ENCODE assay signal across 11 cellular contexts in the genomic region with DNA sequence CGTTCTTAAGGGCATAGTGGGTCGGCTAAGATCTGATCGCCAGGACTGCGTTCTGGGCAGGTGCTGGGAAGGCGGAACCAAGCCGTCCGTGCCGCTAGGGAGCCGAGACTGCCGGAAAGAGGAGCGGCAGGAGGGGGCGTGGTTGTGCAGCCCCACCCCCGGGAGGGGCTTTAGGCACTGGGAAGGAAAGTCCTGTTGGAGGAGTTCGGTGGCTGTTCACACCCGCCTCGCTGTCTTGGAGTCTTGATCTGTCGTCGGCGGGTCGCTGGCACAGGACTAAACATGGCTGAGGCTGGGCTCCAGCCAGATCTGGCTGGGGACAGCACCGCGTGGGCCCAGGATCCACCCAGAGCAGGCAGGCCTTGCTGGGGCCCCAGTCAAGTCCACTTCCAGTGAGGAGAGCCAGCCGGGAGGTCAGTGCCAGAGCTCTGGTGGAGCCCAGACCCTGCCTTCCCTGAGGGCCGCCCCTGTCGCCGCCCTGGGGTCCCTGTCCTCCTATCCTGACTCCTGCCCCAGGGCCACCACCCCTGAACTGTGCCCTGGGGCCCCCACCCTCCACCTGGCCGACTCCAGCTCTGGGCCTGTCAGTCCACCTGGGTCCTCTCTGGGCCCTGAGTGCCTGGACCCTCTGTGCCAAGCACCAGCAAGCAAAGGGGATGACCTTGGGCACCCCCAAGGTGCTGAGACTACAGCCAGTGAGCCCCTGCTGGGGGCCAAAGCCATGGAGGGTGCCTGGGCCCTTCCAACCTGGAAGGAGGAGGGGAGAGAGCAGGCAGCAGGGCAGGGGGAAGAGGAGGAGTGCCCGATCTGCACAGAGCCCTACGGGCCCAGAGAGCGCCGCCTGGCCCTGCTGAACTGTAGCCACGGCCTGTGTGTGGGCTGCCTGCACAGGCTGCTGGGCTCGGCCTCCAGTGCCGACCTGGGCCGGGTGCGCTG. TPM values are rescaled to one million over a fixed set of nuclear protein-coding genes. Genes with fewer than 3 reads are reported as not detected.
A peak's percentile ranks its signal among the peaks of the same experiment; 100 is the strongest.
DNase-seq lines count a peak whose midpoint lies in the region; ATAC-seq and TF ChIP-seq lines count a peak whose summit lies in the region.
"Had no signal": no experiment of that assay in that cellular context is flagged by ENCODE, and none has a peak within 500 bp of the region (broad histone marks: within the 10 kb centered on the region; RNA-seq: fewer than 3 reads in every experiment).

No MANE protein-coding gene starts in this region.

- CTCF ChIA-PET in CD4-positive, alpha-beta memory T cell (lab: Charles Lee; ENCODE audit: partially characterized antibody) = no interaction called here

- ATAC-seq in left lung = peak; percentile 85
- peak; percentile 72 for ATAC-seq in upper lobe of right lung
- no peak for ATAC-seq in HG03139 (IDR thresholded peaks at IDR 0.05; ENCODE audit: unreplicated experiment)
- ATAC-seq in activated CD4-positive, CD25-positive, alpha-beta regulatory T cell treated with anti-CD3 and anti-CD28 coated beads, Interleukin-2, amount 50 U/mL, for 24 hours = no peak

- peak in 1 of 2 donors; percentile 81 for TF ChIP-seq POLR2A in adrenal gland (IDR thresholded peaks at IDR 0.05)

- H3K4me3 ChIP-seq in adrenal gland = peak overlapping the region in 2 of 4 donors; percentile 33 to 59
- peak overlapping the region in 1 of 2 donors; percentile 24 for H3K4me3 ChIP-seq in left lung
- peak overlapping the region; percentile 36 for H3K4me3 ChIP-seq in upper lobe of right lung
- no peak overlapping the region for H3K4me3 ChIP-seq in CD4-positive, alpha-beta memory T cell (ENCODE audit: low read length in 2 of 2)
- H3K4me3 ChIP-seq: A549 had no signal

- no peaks in the 10 kb centered on the region for H3K27me3 Mint-ChIP-seq in CD4-positive, alpha-beta memory T cell
- H3K27me3 Mint-ChIP-seq: activated naive CD8-positive, alpha-beta T cell treated with anti-CD3 and anti-CD28 coated beads, Interleukin-2, amount 10 ng/mL, durations not matched to agents 7 days and 5 days had no signal

- DNase-seq in NCI-H187 (lab: John Stamatoyannopoulos, UW) = peak; percentile 3 to 30
- DNase-seq in NCI-H187 treated with DMSO at 0.1 percent for 48 hours (lab: John Stamatoyannopoulos, UW) = no peak
- DNase-seq in adrenal gland = peak; percentile 83 to 95 (median 92)
- peak; percentile 74 to 91 for DNase-seq in left lung
- DNase-seq in upper lobe of right lung = peak; percentile 89
- no peak for DNase-seq in CD4-positive, alpha-beta memory T cell
- DNase-seq: activated naive CD8-positive, alpha-beta T cell treated with anti-CD3 and anti-CD28 coated beads, Interleukin-2, amount 10 ng/mL, durations not matched to agents 7 days and 5 days had no signal

- H3K27ac ChIP-seq in adrenal gland (peak overlapping the region; percentile 58 to 82 (median 69)), left lung (peak overlapping the region in 1 of 2 donors; percentile 44), upper lobe of right lung (peak overlapping the region; percentile 63)
- no peak overlapping the region for H3K27ac ChIP-seq in CD4-positive, alpha-beta memory T cell (ENCODE audit: low read depth, low read length)

- intact Hi-C loops in adrenal gland (cut with DNase I) (no loop called here), left lung (cut with DNase I) (no loop called here), upper lobe of right lung (cut with DNase I) (no loop called here)
- intact Hi-C loops in CD4-positive, alpha-beta memory T cell (cut with micrococcal nuclease) = no loop called here

- no peaks in the 10 kb centered on the region for H3K9me3 Mint-ChIP-seq in CD4-positive, alpha-beta memory T cell
- H3K9me3 Mint-ChIP-seq: activated naive CD8-positive, alpha-beta T cell treated with anti-CD3 and anti-CD28 coated beads, Interleukin-2, amount 10 ng/mL, durations not matched to agents 7 days and 5 days had no signal

- POLR2A ChIA-PET in CD4-positive, alpha-beta memory T cell (lab: Charles Lee; ENCODE audit: partially characterized antibody) = interaction anchor here (0.9 to 6.8 kb wide), 4 partner anchors 17 to 105 kb away, joined by 3 to 61 read pairs (median 5); a partner anchor contains a TSS

- H3K27me3 ChIP-seq in adrenal gland (no peaks in the 10 kb centered on the region), left lung (peaks cover 0 to 16% of the 10 kb centered on the region in 2 donors), upper lobe of right lung (no peaks in the 10 kb centered on the region)
- no peaks in the 10 kb centered on the region for H3K27me3 ChIP-seq in CD4-positive, alpha-beta memory T cell (ENCODE audit: insufficient read depth, low read length)

- no peaks in the 10 kb centered on the region for H3K36me3 Mint-ChIP-seq in CD4-positive, alpha-beta memory T cell
- H3K36me3 Mint-ChIP-seq: activated naive CD8-positive, alpha-beta T cell treated with anti-CD3 and anti-CD28 coated beads, Interleukin-2, amount 10 ng/mL, durations not matched to agents 7 days and 5 days had no signal

- H3K4me3 Mint-ChIP-seq in CD4-positive, alpha-beta memory T cell = peak overlapping the region in 1 of 8 donors; percentile 10
- H3K4me3 Mint-ChIP-seq: activated naive CD8-positive, alpha-beta T cell treated with anti-CD3 and anti-CD28 coated beads, Interleukin-2, amount 10 ng/mL, durations not matched to agents 7 days and 5 days had no signal

- no peaks in the 10 kb centered on the region for H3K4me1 Mint-ChIP-seq in CD4-positive, alpha-beta memory T cell
- H3K4me1 Mint-ChIP-seq: activated naive CD8-positive, alpha-beta T cell treated with anti-CD3 and anti-CD28 coated beads, Interleukin-2, amount 10 ng/mL, durations not matched to agents 7 days and 5 days had no signal

- TF ChIP-seq CTCF in adrenal gland (IDR thresholded peaks at IDR 0.05) = peak in 2 of 6 experiments; percentile 4 to 17
- no peak for TF ChIP-seq CTCF in left lung (IDR thresholded peaks at IDR 0.05)
- no peak for TF ChIP-seq CTCF in upper lobe of right lung (IDR thresholded peaks at IDR 0.05)

- H3K4me1 ChIP-seq in adrenal gland (replicated peaks in 1 of 2) = peaks cover 23 to 24% of the 10 kb centered on the region in 2 donors
- H3K4me1 ChIP-seq in left lung = peaks cover 10 to 34% of the 10 kb centered on the region in 2 donors
- peaks cover 3% of the 10 kb centered on the region for H3K4me1 ChIP-seq in upper lobe of right lung
- peaks cover 2% of the 10 kb centered on the region for H3K4me1 ChIP-seq in CD4-positive, alpha-beta memory T cell (ENCODE audit: insufficient read depth, low read length)

- WGBS in adrenal gland, 4 donors = 27 to 59% (median 50%) methylated on average over 11 to 36 of the region's 36 CpGs

- H3K9me3 ChIP-seq in adrenal gland (replicated peaks in 1 of 3) = no peaks in the 10 kb centered on the region
- H3K9me3 ChIP-seq in left lung = no peaks in the 10 kb centered on the region
- H3K9me3 ChIP-seq in upper lobe of right lung = no peaks in the 10 kb centered on the region
- H3K9me3 ChIP-seq in CD4-positive, alpha-beta memory T cell (ENCODE audit: control insufficient read depth in 1 of 2, low read length in 2 of 2) = no peaks in the 10 kb centered on the region
- H3K9me3 ChIP-seq: A549 had no signal

- no peaks in the 10 kb centered on the region for H3K36me3 ChIP-seq in adrenal gland (replicated peaks in 1 of 2)
- peaks cover 0 to 35% of the 10 kb centered on the region in 2 donors for H3K36me3 ChIP-seq in left lung
- no peaks in the 10 kb centered on the region for H3K36me3 ChIP-seq in upper lobe of right lung
- H3K36me3 ChIP-seq in CD4-positive, alpha-beta memory T cell (ENCODE audit: insufficient read depth, low read length) = no peaks in the 10 kb centered on the region

- no peak overlapping the region for H3K27ac Mint-ChIP-seq in CD4-positive, alpha-beta memory T cell
- H3K27ac Mint-ChIP-seq: activated naive CD8-positive, alpha-beta T cell treated with anti-CD3 and anti-CD28 coated beads, Interleukin-2, amount 10 ng/mL, durations not matched to agents 7 days and 5 days had no signal

RNA-seq across cellular contexts. Expression of a gene that starts 4.5 kb away (rescaled TPM):
- 10 to 100 TPM in 4 of 8 donors, 1 to 10 TPM in 4; 1.6 to 33.8 (median 12.1) TPM for total RNA-seq in adrenal gland
- polyA plus RNA-seq in adrenal gland = 10 to 100 TPM in 2 of 3 donors, 1 to 10 TPM in 1; 1.2 to 90.5 (median 36.5) TPM
- 1 to 10 TPM; 4.9 to 7.5 TPM for total RNA-seq in left lung
- 6.7 TPM for total RNA-seq in upper lobe of right lung
- total RNA-seq in CD4-positive, alpha-beta memory T cell = 1 to 10 TPM in 1 of 2 experiments, under 1 TPM in 1; 0.64 to 1.3 TPM
- not detected for polyA plus RNA-seq in CD4-positive, alpha-beta memory T cell

RNA-seq across cellular contexts. Expression of a gene that starts 7.4 kb away (rescaled TPM):
- total RNA-seq in adrenal gland (1 to 10 TPM in 5 of 8 donors, under 1 TPM in 3; 0.56 to 4.6 (median 1.5) TPM), left lung (under 1 TPM; 0.44 to 0.50 TPM), upper lobe of right lung (0.41 TPM)
- polyA plus RNA-seq in adrenal gland = 1 to 10 TPM in 2 of 3 donors, not detected in 1; 2.5 to 3.4 TPM
- total RNA-seq in CD4-positive, alpha-beta memory T cell = under 1 TPM in 1 of 2 experiments, not detected in 1; 0.25 TPM
- not detected for polyA plus RNA-seq in CD4-positive, alpha-beta memory T cell

RNA-seq across cellular contexts. Expression of a gene that starts 9.8 kb away (rescaled TPM):
- total RNA-seq in adrenal gland (not detected), left lung (under 1 TPM; 0.15 to 0.18 TPM), upper lobe of right lung (0.35 TPM)
- polyA plus RNA-seq in adrenal gland = not detected
- not detected for total RNA-seq in CD4-positive, alpha-beta memory T cell
- polyA plus RNA-seq in CD4-positive, alpha-beta memory T cell = not detected
- total RNA-seq: activated naive CD8-positive, alpha-beta T cell treated with anti-CD3 and anti-CD28 coated beads, Interleukin-2, amount 10 ng/mL, durations not matched to agents 7 days and 5 days; liver had no signal
- polyA plus RNA-seq: liver had no signal

RNA-seq across cellular contexts. Expression of a gene that starts 12.0 kb away (rescaled TPM):
- 10 to 100 TPM in 7 of 8 donors, 1 to 10 TPM in 1; 9.5 to 21.4 (median 13.7) TPM for total RNA-seq in adrenal gland
- polyA plus RNA-seq in adrenal gland = 10 to 100 TPM in 2 of 3 donors, 1 to 10 TPM in 1; 1.6 to 36.4 (median 14.9) TPM
- 10 to 100 TPM; 16.5 to 19.5 TPM for total RNA-seq in left lung
- 16.7 TPM for total RNA-seq in upper lobe of right lung
- 10 to 100 TPM; 36.7 to 37.1 TPM for total RNA-seq in CD4-positive, alpha-beta memory T cell
- 1 to 10 TPM; 4.6 to 9.5 TPM for polyA plus RNA-seq in CD4-positive, alpha-beta memory T cell

RNA-seq across cellular contexts. Expression of a gene that starts 12.1 kb away (rescaled TPM):
- total RNA-seq in adrenal gland = 10 to 100 TPM; 35.8 to 48.4 (median 42.3) TPM
- polyA plus RNA-seq in adrenal gland = 10 to 100 TPM; 21.7 to 30.2 (median 28.4) TPM
- 10 to 100 TPM; 30.6 to 31.7 TPM for total RNA-seq in left lung
- total RNA-seq in upper lobe of right lung = 28.7 TPM
- 10 to 100 TPM; 39.5 to 42.9 TPM for total RNA-seq in CD4-positive, alpha-beta memory T cell
- 100 to 1,000 TPM; 129 to 170 TPM for polyA plus RNA-seq in CD4-positive, alpha-beta memory T cell

Comparison
In these comparisons a context has a peak if more than half of its experiments do, and no peak if none do; other contexts are left out.
1. DNase-seq: peak in NCI-H187 (2 of 2), adrenal gland (7 of 7), left lung (2 of 2) and upper lobe of right lung (single experiment); none in NCI-H187 treated with DMSO at 0.1 percent for 48 hours (single experiment) and CD4-positive, alpha-beta memory T cell (0 of 5).
2. ATAC-seq: peak in left lung (single experiment) and upper lobe of right lung (single experiment); none in HG03139 (single experiment) and activated CD4-positive, CD25-positive, alpha-beta regulatory T cell treated with anti-CD3 and anti-CD28 coated beads, Interleukin-2, amount 50 U/mL, for 24 hours (0 of 2).